1 cellular context compared by ENCODE assay signal in the genomic region with DNA sequence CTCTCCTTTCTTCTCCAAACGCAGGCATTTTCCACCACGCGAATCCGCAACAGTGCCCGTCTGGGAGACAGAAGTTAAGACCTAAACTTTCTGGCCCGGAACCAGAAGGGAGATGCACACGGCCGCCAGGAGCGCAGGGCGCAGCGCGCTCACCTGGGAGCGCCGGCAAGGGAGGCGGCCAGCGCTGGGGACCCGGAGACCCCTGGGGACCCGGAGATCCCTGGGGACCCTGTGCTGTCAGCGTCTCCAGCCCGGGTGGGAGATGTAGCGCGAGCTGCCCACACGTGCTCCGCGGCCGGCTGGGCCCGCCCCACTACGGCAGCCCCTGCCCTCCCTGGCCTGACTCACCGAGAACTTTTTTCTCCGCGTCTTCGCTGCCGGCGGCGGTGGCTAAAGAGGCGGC.
TF ChIP-seq lines count a peak whose summit lies in the region.

No MANE protein-coding gene starts in this region.

TF ChIP-seq in GM12891, 5 proteins besides CTCF, POLR2A, EP300 and RAD21:
- no peak for TF ChIP-seq PAX5 (IDR thresholded peaks at IDR 0.05; ENCODE audit: insufficient read depth, low read length, severe bottlenecking)
- TF ChIP-seq POU2F2 (IDR thresholded peaks at IDR 0.05; ENCODE audit: low read depth, low read length), result no peak
- no peak for TF ChIP-seq TAF1 (IDR thresholded peaks at IDR 0.05; ENCODE audit: low read depth, low read length)
- no peak for TF ChIP-seq SPI1 (IDR thresholded peaks at IDR 0.05; ENCODE audit: low read depth, low read length)
